Comparison of ENCODE assay signal across 2 cellular contexts in genomic region chr3:16300282-16300681, GRCh38.
TF ChIP-seq lines count a peak whose summit lies in the region.

No MANE protein-coding gene starts in this region.

TF ChIP-seq in IMR-90, 13 proteins besides CTCF, POLR2A, EP300 and RAD21:
- TF ChIP-seq RFX5 (IDR thresholded peaks at IDR 0.05; ENCODE audit: low read depth, low read length), result no peak
- no peak for TF ChIP-seq FOS (IDR thresholded peaks at IDR 0.05; ENCODE audit: low read depth, low read length)
- TF ChIP-seq BHLHE40 (IDR thresholded peaks at IDR 0.05; ENCODE audit: low read depth, low read length), result no peak
- TF ChIP-seq ELK1 (IDR thresholded peaks at IDR 0.05; ENCODE audit: borderline replicate concordance, low read depth, low read length), result no peak
- no peak for TF ChIP-seq MXI1 (IDR thresholded peaks at IDR 0.05; ENCODE audit: borderline replicate concordance, low read depth, low read length)
- no peak for TF ChIP-seq MAZ (IDR thresholded peaks at IDR 0.05; ENCODE audit: borderline replicate concordance, low read depth, low read length)
- no peak for TF ChIP-seq CEBPB (IDR thresholded peaks at IDR 0.05; ENCODE audit: low read depth, low read length)
- no peak for TF ChIP-seq RCOR1 (IDR thresholded peaks at IDR 0.05; ENCODE audit: insufficient replicate concordance, low read length)

TF ChIP-seq in H1, 55 proteins besides CTCF, POLR2A, EP300 and RAD21:
- TF ChIP-seq TAF1 (IDR thresholded peaks at IDR 0.05; ENCODE audit: low read depth, low read length), result no peak
- no peak for TF ChIP-seq NRF1 (IDR thresholded peaks at IDR 0.05; ENCODE audit: low read depth, low read length)
- no peak for TF ChIP-seq ASH2L (IDR thresholded peaks at IDR 0.05; ENCODE audit: low read length)
- TF ChIP-seq POLR2AphosphoS5 (IDR thresholded peaks at IDR 0.05; ENCODE audit: low read depth, low read length), result no peak
- TF ChIP-seq TBP (IDR thresholded peaks at IDR 0.05; ENCODE audit: low read depth, low read length), result no peak
- TF ChIP-seq BACH1 (IDR thresholded peaks at IDR 0.05; ENCODE audit: low read length), result no peak
